9 cellular contexts compared by ENCODE assay signal in the genomic region with DNA sequence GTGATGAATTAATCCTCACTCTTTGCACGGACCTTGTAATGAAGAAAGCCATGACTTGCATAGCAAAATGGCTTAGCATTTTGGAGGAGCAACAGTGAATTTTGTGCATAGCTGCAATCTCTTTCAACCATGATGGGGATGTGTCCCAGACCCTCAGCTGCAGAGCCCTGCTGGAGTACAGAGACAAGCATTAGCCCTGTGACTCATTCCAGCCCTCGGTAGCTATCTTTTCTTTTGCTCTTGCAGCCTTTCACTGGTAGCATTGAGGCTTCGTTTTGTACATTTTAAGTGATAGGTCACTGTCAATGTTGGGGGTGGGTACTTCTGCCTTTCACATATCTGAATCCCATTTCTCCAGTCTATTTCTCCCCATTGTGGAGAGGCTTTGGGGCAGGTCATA. TPM values are rescaled to one million over a fixed set of nuclear protein-coding genes. Genes with fewer than 3 reads are reported as not detected.
"Had no signal": no experiment of that assay in that cellular context is flagged by ENCODE, and none has a peak within 500 bp of the region (broad histone marks: within the 10 kb centered on the region; RNA-seq: fewer than 3 reads in every experiment).

No MANE protein-coding gene starts in this region.

- H2AFZ ChIP-seq: GM23338 had no signal

- H3K4me2 ChIP-seq: GM23338, KMS-11 had no signal

- H3K4me3 ChIP-seq: GM23338 had no signal

- DNase-seq: H9, HCEC 1CT, KBM-7 had no signal

- FAIRE-seq: H1, H54, HepG2 had no signal

- H3K27ac ChIP-seq: HL-60, KMS-11 had no signal

- ATAC-seq: GM23338, HepG2 had no signal

- H3K9ac ChIP-seq: KMS-11 had no signal

RNA-seq across cellular contexts. Expression of a gene that starts 58.4 kb away (rescaled TPM):
- total RNA-seq: HepG2 had no signal
- polyA plus RNA-seq: HepG2 had no signal
